In genomic region chr2:140353541-140353940, GRCh38 we compare ENCODE assay signal across 26 cellular contexts.
A peak's percentile ranks its signal among the peaks of the same experiment; 100 is the strongest.
DNase-seq lines count a peak whose midpoint lies in the region; ATAC-seq, FAIRE-seq and TF ChIP-seq lines count a peak whose summit lies in the region.
"Had no signal": no experiment of that assay in that cellular context is flagged by ENCODE, and none has a peak within 500 bp of the region (broad histone marks: within the 10 kb centered on the region; RNA-seq: fewer than 3 reads in every experiment).

No MANE protein-coding gene starts in this region.

- no peak overlapping the region for H2AFZ ChIP-seq in endothelial cell of umbilical vein (ENCODE audit: low read depth, low read length)
- H2AFZ ChIP-seq: parathyroid adenoma had no signal

- no peaks in the 10 kb centered on the region for H3K9me1 ChIP-seq in endothelial cell of umbilical vein (replicated peaks; ENCODE audit: control insufficient read depth, extremely low read depth, insufficient read depth, low read length)

- no peak overlapping the region for H3K4me3 ChIP-seq in endothelial cell of umbilical vein (replicated peaks in 1 of 3; ENCODE audit: insufficient read depth in 1 of 3, low read depth in 1 of 3, low read length in 3 of 3)
- H3K4me3 ChIP-seq: esophagus squamous epithelium, MG63, SJSA1, skin epidermis had no signal

- no peak overlapping the region for H3K27ac ChIP-seq in RWPE1
- H3K27ac ChIP-seq in endothelial cell of umbilical vein (ENCODE audit: insufficient read depth, low read depth, low read length), result no peak overlapping the region
- H3K27ac ChIP-seq: esophagus squamous epithelium, parathyroid adenoma, SJSA1, skin epidermis had no signal

- BruUV-seq in endothelial cell of umbilical vein (replicated peaks; lab: Mats Ljungman, UMichigan), result no TSS peak

- ATAC-seq in GM18873 (IDR thresholded peaks at IDR 0.05; ENCODE audit: low FRiP score, unreplicated experiment), result no peak
- ATAC-seq in GM19467 (IDR thresholded peaks at IDR 0.05; ENCODE audit: unreplicated experiment), result no peak
- ATAC-seq: activated CD4-positive, CD25-positive, alpha-beta regulatory T cell treated with anti-CD3 and anti-CD28 coated beads, Interleukin-2, amount 50 U/mL, for 24 hours; activated CD8-positive, alpha-beta memory T cell treated with anti-CD3 and anti-CD28 coated beads, Interleukin-2, amount 10 ng/mL, durations not matched to agents 7 days and 5 days had no signal

- DNase-seq in GM04504 (ENCODE audit: low read depth), result peak; percentile 8
- peak; percentile 30 for DNase-seq in RWPE1 (ENCODE audit: low spot score)
- no peak for DNase-seq in endothelial cell of umbilical vein (ENCODE audit: low read depth, low spot score)
- DNase-seq in non-pigmented ciliary epithelial cell (ENCODE audit: low read depth), result peak; percentile 17
- no peak for DNase-seq in T-helper 9 cell
- no peak for DNase-seq in NCI-H82 treated with DMSO at 0.1 percent for 48 hours (lab: John Stamatoyannopoulos, UW; ENCODE audit: unreplicated experiment)
- DNase-seq: ACHN; activated CD8-positive, alpha-beta memory T cell treated with anti-CD3 and anti-CD28 coated beads, Interleukin-2, amount 10 ng/mL, durations not matched to agents 7 days and 5 days; CD4-positive, CD25-positive, alpha-beta regulatory T cell; central memory CD4-positive, alpha-beta T cell; DMS 273 treated with DMSO at 0.1 percent for 48 hours; esophagus squamous epithelium; H7; MG63; naive B cell; NCI-H1436; NCI-H69; stimulated activated CD4-positive, alpha-beta T cell treated with anti-CD3 and anti-CD28 coated beads, Interleukin-4, amount 100 ng/mL, for 1 hour had no signal

- intact Hi-C loops in endothelial cell of umbilical vein (cut with micrococcal nuclease), result no loop called here

- no peak overlapping the region for H3K9ac ChIP-seq in endothelial cell of umbilical vein (replicated peaks; ENCODE audit: extremely low read depth, insufficient read depth, low read length)
- H3K9ac ChIP-seq: parathyroid adenoma had no signal

- no peaks in the 10 kb centered on the region for H4K20me1 ChIP-seq in endothelial cell of umbilical vein (replicated peaks; ENCODE audit: control insufficient read depth, extremely low read depth, insufficient read depth, low read length)

- no peaks in the 10 kb centered on the region for H3K79me2 ChIP-seq in endothelial cell of umbilical vein (ENCODE audit: control insufficient read depth, insufficient read depth, low read length)
- H3K79me2 ChIP-seq: parathyroid adenoma had no signal

- H3K4me2 ChIP-seq in endothelial cell of umbilical vein (ENCODE audit: insufficient read depth, low read length), result no peak overlapping the region

- dilution Hi-C loops in endothelial cell of umbilical vein (cut with MboI; ENCODE audit: extremely low pct_ligation_motif_present, low sequenced_read_pairs), result no loop called here

- no peaks in the 10 kb centered on the region for H3K27me3 ChIP-seq in endothelial cell of umbilical vein (ENCODE audit: control insufficient read depth in 2 of 2, insufficient read depth in 2 of 2, low read length in 2 of 2)
- H3K27me3 ChIP-seq: esophagus squamous epithelium, MG63, SJSA1 had no signal

- CTCF ChIA-PET in RWPE1 (lab: Yijun Ruan, JAX) (interaction anchor here (0.7 kb wide), 1 partner anchor 1759 kb away, joined by 3 read pairs; no protein-coding TSS in a partner anchor), endothelial cell of umbilical vein (lab: Charles Lee) (interaction anchor here (1.0 kb wide), 1 partner anchor 9 kb away, joined by 3 read pairs; no protein-coding TSS in a partner anchor)

- POLR2A ChIA-PET in RWPE1 (lab: Yijun Ruan, JAX; ENCODE audit: low non-redundant PET) (no interaction called here), endothelial cell of umbilical vein (lab: Charles Lee) (no interaction called here)

- TF ChIP-seq POLR2A in endothelial cell of umbilical vein (IDR thresholded peaks at IDR 0.05; ENCODE audit: low read depth, low read length), result no peak

- no peaks in the 10 kb centered on the region for H3K9me3 ChIP-seq in endothelial cell of umbilical vein (replicated peaks; ENCODE audit: control insufficient read depth, insufficient read depth, low read length)
- H3K9me3 ChIP-seq: esophagus squamous epithelium, MG63, SJSA1 had no signal

- H3K4me1 ChIP-seq in endothelial cell of umbilical vein (ENCODE audit: control insufficient read depth, extremely low read depth, insufficient read depth, low read length), result no peaks in the 10 kb centered on the region
- H3K4me1 ChIP-seq: esophagus squamous epithelium, parathyroid adenoma, SJSA1 had no signal

- H3K36me3 ChIP-seq in endothelial cell of umbilical vein (ENCODE audit: control insufficient read depth in 2 of 2, extremely low read depth in 1 of 2, insufficient read depth in 2 of 2, low read length in 2 of 2), result no peaks in the 10 kb centered on the region
- H3K36me3 ChIP-seq: esophagus squamous epithelium, MG63, SJSA1 had no signal

- TF ChIP-seq CTCF in RWPE1 (conservative IDR thresholded peaks at IDR 0.05; ENCODE audit: low read depth) (no peak), endothelial cell of umbilical vein (IDR thresholded peaks at IDR 0.05; ENCODE audit: extremely low read depth in 1 of 2, insufficient read depth in 1 of 2, low read depth in 1 of 2, low read length in 2 of 2) (no peak)

- no peak for FAIRE-seq in endothelial cell of umbilical vein (lab: Jason Lieb, UNC)
- FAIRE-seq: G401.6, keratinocyte had no signal

TF ChIP-seq in endothelial cell of umbilical vein, 7 proteins besides CTCF, POLR2A, EP300 and RAD21:
- no peak for TF ChIP-seq JUN (IDR thresholded peaks at IDR 0.05; ENCODE audit: borderline replicate concordance, insufficient read depth, insufficient read length, low read depth)
- TF ChIP-seq FOS (IDR thresholded peaks at IDR 0.05; ENCODE audit: borderline replicate concordance, insufficient read depth, low read length), result peak; percentile 11
- TF ChIP-seq, protein P1, sequence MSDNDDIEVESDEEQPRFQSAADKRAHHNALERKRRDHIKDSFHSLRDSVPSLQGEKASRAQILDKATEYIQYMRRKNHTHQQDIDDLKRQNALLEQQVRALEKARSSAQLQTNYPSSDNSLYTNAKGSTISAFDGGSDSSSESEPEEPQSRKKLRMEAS (IDR thresholded peaks at IDR 0.05; ENCODE audit: insufficient read depth, insufficient read length), result no peak
- no peak for TF ChIP-seq MYC (IDR thresholded peaks at IDR 0.05; ENCODE audit: low read depth, low read length)
- no peak for TF ChIP-seq EZH2 (IDR thresholded peaks at IDR 0.05; ENCODE audit: borderline replicate concordance, low read depth, low read length, severe bottlenecking)
- no peak for TF ChIP-seq POLR2AphosphoS5 (IDR thresholded peaks at IDR 0.05; ENCODE audit: insufficient read depth, low read depth, low read length)

Comparison
In these comparisons a context has a peak if more than half of its experiments do, and no peak if none do; other contexts are left out.
1. DNase-seq: peak in GM04504 (single experiment), RWPE1 (single experiment) and non-pigmented ciliary epithelial cell (single experiment); none in endothelial cell of umbilical vein (single experiment), T-helper 9 cell (single experiment) and NCI-H82 treated with DMSO at 0.1 percent for 48 hours (single experiment).